ENCODE assay signal across 8 cellular contexts in the genomic region with DNA sequence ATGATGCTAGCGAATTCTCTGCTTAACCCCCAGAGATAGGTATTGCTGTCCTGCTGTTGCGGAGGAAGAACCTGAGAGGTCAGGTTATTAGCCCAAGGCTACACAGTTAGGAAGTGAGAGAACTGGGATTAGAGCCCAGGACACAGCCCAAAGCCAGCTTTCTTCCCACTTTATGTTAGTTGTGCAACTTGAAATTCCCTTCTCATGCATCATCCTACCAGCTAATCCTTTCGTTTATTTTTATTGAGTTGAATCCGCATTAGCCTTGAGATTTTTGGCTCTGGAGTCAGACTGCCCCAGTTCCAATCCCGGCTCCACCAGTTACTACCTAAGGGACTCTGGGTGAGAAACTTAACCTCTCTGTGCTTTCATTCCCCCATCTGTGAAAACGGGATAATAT.
DNase-seq lines count a peak whose midpoint lies in the region; ATAC-seq and TF ChIP-seq lines count a peak whose summit lies in the region.
"Had no signal": no experiment of that assay in that cellular context is flagged by ENCODE, and none has a peak within 500 bp of the region (broad histone marks: within the 10 kb centered on the region; RNA-seq: fewer than 3 reads in every experiment).

No MANE protein-coding gene starts in this region.

- H3K27me3 ChIP-seq in aorta (ENCODE audit: control insufficient read depth in 1 of 2, insufficient read depth in 2 of 2, low read length in 1 of 2) = no peaks in the 10 kb centered on the region

- H3K27me3 Mint-ChIP-seq in stimulated activated memory B cell treated with anti-CD40 and anti-IgM and Interleukin-4, amounts not matched to agents 10 μg/mL and 1 μg/mL and 100 μg/mL, for 72 hours = peaks cover 61% of the 10 kb centered on the region

- H3K27ac ChIP-seq in mesodermal cell (ENCODE audit: low read depth, low read length, severe bottlenecking) (peak overlapping the region; percentile 64), aorta (ENCODE audit: low read depth in 1 of 2, low read length in 2 of 2) (no peak overlapping the region)

- H3K4me3 ChIP-seq in epithelial cell of proximal tubule (ENCODE audit: low read depth, low read length) = no peak overlapping the region
- no peak overlapping the region for H3K4me3 ChIP-seq in mesodermal cell (ENCODE audit: extremely low read depth, insufficient read depth, low read length, poor library complexity, severe bottlenecking)
- H3K4me3 ChIP-seq in aorta (ENCODE audit: low read length in 2 of 2) = no peak overlapping the region

- peak; percentile 89 for ATAC-seq in aorta (ENCODE audit: low FRiP score)
- no peak for ATAC-seq in GM19351 (IDR thresholded peaks at IDR 0.05; ENCODE audit: unreplicated experiment)
- no peak for ATAC-seq in stimulated activated memory B cell treated with anti-CD40 and anti-IgM and Interleukin-4, amounts not matched to agents 10 μg/mL and 1 μg/mL and 100 μg/mL, for 72 hours

- no peaks in the 10 kb centered on the region for H3K36me3 Mint-ChIP-seq in stimulated activated memory B cell treated with anti-CD40 and anti-IgM and Interleukin-4, amounts not matched to agents 10 μg/mL and 1 μg/mL and 100 μg/mL, for 72 hours

- H3K4me1 Mint-ChIP-seq in stimulated activated memory B cell treated with anti-CD40 and anti-IgM and Interleukin-4, amounts not matched to agents 10 μg/mL and 1 μg/mL and 100 μg/mL, for 72 hours = no peaks in the 10 kb centered on the region

- H3K4me3 Mint-ChIP-seq in stimulated activated memory B cell treated with anti-CD40 and anti-IgM and Interleukin-4, amounts not matched to agents 10 μg/mL and 1 μg/mL and 100 μg/mL, for 72 hours = no peak overlapping the region

- DNase-seq in M059J (ENCODE audit: low read depth) = peak; percentile 97
- DNase-seq in epithelial cell of proximal tubule (ENCODE audit: low read depth) = peak; percentile 41
- peak in 1 of 2 donors; percentile 63 for DNase-seq in aorta
- no peak for DNase-seq in GM13976 (ENCODE audit: low spot score)
- DNase-seq: hypothalamus had no signal

- peaks cover 41% of the 10 kb centered on the region for H3K4me1 ChIP-seq in mesodermal cell (ENCODE audit: control insufficient read depth, insufficient read depth, low read length, poor library complexity, severe bottlenecking)
- H3K4me1 ChIP-seq in aorta (ENCODE audit: control insufficient read depth in 1 of 2, insufficient read depth in 2 of 2, low read length in 2 of 2) = peaks cover 0 to 3% of the 10 kb centered on the region in 2 donors

- intact Hi-C loops in aorta (cut with DNase I) = no loop called here

- H3K36me3 ChIP-seq in mesodermal cell (ENCODE audit: control insufficient read depth, insufficient read depth, low read length) = no peaks in the 10 kb centered on the region
- no peaks in the 10 kb centered on the region for H3K36me3 ChIP-seq in aorta (ENCODE audit: control insufficient read depth in 1 of 2, insufficient read depth in 2 of 2, low read length in 1 of 2)

- no peak overlapping the region for H3K27ac Mint-ChIP-seq in stimulated activated memory B cell treated with anti-CD40 and anti-IgM and Interleukin-4, amounts not matched to agents 10 μg/mL and 1 μg/mL and 100 μg/mL, for 72 hours

- TF ChIP-seq CTCF in epithelial cell of proximal tubule (conservative IDR thresholded peaks at IDR 0.05; ENCODE audit: low read depth, low read length) (no peak), GM13976 (IDR thresholded peaks at IDR 0.05; ENCODE audit: borderline replicate concordance, control extremely low read depth, extremely low read depth, insufficient read depth, missing control alignments) (no peak)

- 69 to 91% methylated on average over 4 of the region's 6 CpGs for WGBS in mesodermal cell (ENCODE audit: insufficient coverage in 2 of 2), 2 experiments
- WGBS in aorta, 2 donors = 31 to 44% methylated on average over 6 of the region's 6 CpGs

- no peaks in the 10 kb centered on the region for H3K9me3 Mint-ChIP-seq in stimulated activated memory B cell treated with anti-CD40 and anti-IgM and Interleukin-4, amounts not matched to agents 10 μg/mL and 1 μg/mL and 100 μg/mL, for 72 hours

- in situ Hi-C loops in GM13976 (cut with MboI; ENCODE audit: low sequenced_read_pairs, unreplicated experiment) = no loop called here

- H3K9me3 ChIP-seq in mesodermal cell (ENCODE audit: control insufficient read depth, low read length) = no peaks in the 10 kb centered on the region
- no peaks in the 10 kb centered on the region for H3K9me3 ChIP-seq in aorta (ENCODE audit: control insufficient read depth, low read length)
